Comparison of ENCODE assay signal across 8 cellular contexts in genomic region chr3:142027295-142027694, GRCh38.
DNase-seq lines count a peak whose midpoint lies in the region; TF ChIP-seq lines count a peak whose summit lies in the region.

No MANE protein-coding gene starts in this region.

- TF ChIP-seq CTCF in breast epithelium (IDR thresholded peaks at IDR 0.05): no peak

- peak overlapping the region; percentile 93 for H3K27ac ChIP-seq in HUES48 (ENCODE audit: low read depth, low read length)
- peak overlapping the region in 1 of 2 donors; percentile 14 for H3K27ac ChIP-seq in breast epithelium
- no peak overlapping the region for H3K27ac ChIP-seq in effector memory CD4-positive, alpha-beta T cell (ENCODE audit: insufficient read depth, low read length, poor library complexity, severe bottlenecking)

- TF ChIP-seq POLR2A in breast epithelium (IDR thresholded peaks at IDR 0.05): no peak

- peaks cover 27% of the 10 kb centered on the region for H3K4me1 ChIP-seq in HUES48 (ENCODE audit: control insufficient read depth, insufficient read depth, low read length)
- no peaks in the 10 kb centered on the region for H3K4me1 ChIP-seq in breast epithelium
- no peaks in the 10 kb centered on the region for H3K4me1 ChIP-seq in effector memory CD4-positive, alpha-beta T cell (ENCODE audit: control insufficient read depth, insufficient read depth, low read length, poor library complexity, severe bottlenecking)

- H3K27me3 ChIP-seq in HUES48 (ENCODE audit: control insufficient read depth, insufficient read depth, low read length) (no peaks in the 10 kb centered on the region), breast epithelium (no peaks in the 10 kb centered on the region)
- no peaks in the 10 kb centered on the region for H3K27me3 ChIP-seq in effector memory CD4-positive, alpha-beta T cell (replicated peaks; ENCODE audit: control insufficient read depth, insufficient read depth, low read length, poor library complexity, severe bottlenecking)

- H3K9me3 ChIP-seq in HUES48 (ENCODE audit: control insufficient read depth, insufficient read depth, low read length): no peaks in the 10 kb centered on the region
- H3K9me3 ChIP-seq in breast epithelium: no peaks in the 10 kb centered on the region
- H3K9me3 ChIP-seq in effector memory CD4-positive, alpha-beta T cell (ENCODE audit: control insufficient read depth, low read length): no peaks in the 10 kb centered on the region

- intact Hi-C loops in breast epithelium (cut with DNase I; ENCODE audit: low total_unique reads): no loop called here

- DNase-seq in CD1c-positive myeloid dendritic cell (ENCODE audit: extremely low spot score) (peak; percentile 57), breast epithelium (ENCODE audit: low spot score in 2 of 2) (no peak), myocyte (ENCODE audit: low read depth) (peak; percentile 40), NCI-H748 (lab: John Stamatoyannopoulos, UW; ENCODE audit: unreplicated experiment) (no peak), DMS53 treated with DMSO at 0.1 percent for 48 hours (lab: John Stamatoyannopoulos, UW; ENCODE audit: unreplicated experiment) (no peak)
- DNase-seq in effector memory CD4-positive, alpha-beta T cell: no peak
- DNase-seq in activated effector memory CD4-positive, alpha-beta T cell treated with Interleukin-2 at 50 U/mL for 16 hours: no peak

- H3K9ac ChIP-seq in HUES48 (ENCODE audit: low read depth, low read length): peak overlapping the region; percentile 79

- peak overlapping the region; percentile 86 for H3K4me3 ChIP-seq in HUES48 (ENCODE audit: low read depth, low read length)
- H3K4me3 ChIP-seq in breast epithelium: peak overlapping the region; percentile 39 to 66 (median 51)
- H3K4me3 ChIP-seq in effector memory CD4-positive, alpha-beta T cell (ENCODE audit: insufficient read depth, low read depth, low read length, poor library complexity, severe bottlenecking): no peak overlapping the region

- H3K36me3 ChIP-seq in HUES48 (ENCODE audit: control insufficient read depth, insufficient read depth, low read length): peaks cover 6% of the 10 kb centered on the region
- no peaks in the 10 kb centered on the region for H3K36me3 ChIP-seq in breast epithelium
- no peaks in the 10 kb centered on the region for H3K36me3 ChIP-seq in effector memory CD4-positive, alpha-beta T cell (ENCODE audit: control insufficient read depth, insufficient read depth, low read length)

Comparison
In these comparisons a context has a peak if more than half of its experiments do, and no peak if none do; other contexts are left out.
1. DNase-seq: peak in CD1c-positive myeloid dendritic cell (single experiment) and myocyte (single experiment); none in breast epithelium (0 of 2), NCI-H748 (single experiment), DMS53 treated with DMSO at 0.1 percent for 48 hours (single experiment), effector memory CD4-positive, alpha-beta T cell (0 of 3) and activated effector memory CD4-positive, alpha-beta T cell treated with Interleukin-2 at 50 U/mL for 16 hours (single experiment).